ENCODE assay signal across 12 cellular contexts in genomic region chr2:100214265-100214961, GRCh38.
DNase-seq lines count a peak whose midpoint lies in the region; FAIRE-seq and TF ChIP-seq lines count a peak whose summit lies in the region.
"Had no signal": no experiment of that assay in that cellular context is flagged by ENCODE, and none has a peak within 500 bp of the region (broad histone marks: within the 10 kb centered on the region; RNA-seq: fewer than 3 reads in every experiment).

No MANE protein-coding gene starts in this region.

- TF ChIP-seq CTCF in chondrocyte (IDR thresholded peaks at IDR 0.05) (no peak), D721Med (IDR thresholded peaks at IDR 0.05; ENCODE audit: insufficient read depth, missing control alignments) (no peak)

- DNase-seq in NCI-H2171 treated with DMSO at 0.1 percent for 48 hours (lab: John Stamatoyannopoulos, UW) = peak; percentile 12
- DNase-seq in NCI-H2171 (lab: John Stamatoyannopoulos, UW) = no peak
- no peak for DNase-seq in chondrocyte (ENCODE audit: low spot score)
- DNase-seq in medulla oblongata (ENCODE audit: extremely low spot score) = peak; percentile 55
- DNase-seq in ureter (ENCODE audit: low spot score) = peak; percentile 70
- DNase-seq in NCI-H2227 (lab: John Stamatoyannopoulos, UW; ENCODE audit: unreplicated experiment) = no peak
- DNase-seq in D721Med (ENCODE audit: insufficient read length, low spot score) = no peak
- no peak for DNase-seq in NCI-H748 (lab: John Stamatoyannopoulos, UW; ENCODE audit: unreplicated experiment)
- DNase-seq: DND-41, NCI-H187 had no signal

- H3K4me3 Mint-ChIP-seq in chondrocyte (ENCODE audit: unreplicated experiment) = no peak overlapping the region
- H3K4me3 Mint-ChIP-seq: neural crest cell had no signal

- no peaks in the 10 kb centered on the region for H3K36me3 Mint-ChIP-seq in chondrocyte (ENCODE audit: low read depth)

- H3K27me3 Mint-ChIP-seq in chondrocyte (ENCODE audit: low read depth) = no peaks in the 10 kb centered on the region

- no peaks in the 10 kb centered on the region for H3K9me3 Mint-ChIP-seq in chondrocyte (ENCODE audit: low read depth)
- H3K9me3 Mint-ChIP-seq: neural crest cell had no signal

- no peak for FAIRE-seq in D721Med (lab: Jason Lieb, UNC)
- FAIRE-seq: TTC549 had no signal

- peaks cover 8% of the 10 kb centered on the region for H3K4me1 Mint-ChIP-seq in chondrocyte (ENCODE audit: low read depth)

- peak overlapping the region; percentile 17 for H3K27ac Mint-ChIP-seq in chondrocyte (ENCODE audit: unreplicated experiment)

Comparison
In these comparisons a context has a peak if more than half of its experiments do, and no peak if none do; other contexts are left out.
1. DNase-seq: peak in NCI-H2171 treated with DMSO at 0.1 percent for 48 hours (single experiment), medulla oblongata (single experiment) and ureter (single experiment); none in NCI-H2171 (single experiment), chondrocyte (single experiment), NCI-H2227 (single experiment), D721Med (single experiment) and NCI-H748 (single experiment).